Comparison of ENCODE assay signal across 10 cellular contexts in the genomic region with DNA sequence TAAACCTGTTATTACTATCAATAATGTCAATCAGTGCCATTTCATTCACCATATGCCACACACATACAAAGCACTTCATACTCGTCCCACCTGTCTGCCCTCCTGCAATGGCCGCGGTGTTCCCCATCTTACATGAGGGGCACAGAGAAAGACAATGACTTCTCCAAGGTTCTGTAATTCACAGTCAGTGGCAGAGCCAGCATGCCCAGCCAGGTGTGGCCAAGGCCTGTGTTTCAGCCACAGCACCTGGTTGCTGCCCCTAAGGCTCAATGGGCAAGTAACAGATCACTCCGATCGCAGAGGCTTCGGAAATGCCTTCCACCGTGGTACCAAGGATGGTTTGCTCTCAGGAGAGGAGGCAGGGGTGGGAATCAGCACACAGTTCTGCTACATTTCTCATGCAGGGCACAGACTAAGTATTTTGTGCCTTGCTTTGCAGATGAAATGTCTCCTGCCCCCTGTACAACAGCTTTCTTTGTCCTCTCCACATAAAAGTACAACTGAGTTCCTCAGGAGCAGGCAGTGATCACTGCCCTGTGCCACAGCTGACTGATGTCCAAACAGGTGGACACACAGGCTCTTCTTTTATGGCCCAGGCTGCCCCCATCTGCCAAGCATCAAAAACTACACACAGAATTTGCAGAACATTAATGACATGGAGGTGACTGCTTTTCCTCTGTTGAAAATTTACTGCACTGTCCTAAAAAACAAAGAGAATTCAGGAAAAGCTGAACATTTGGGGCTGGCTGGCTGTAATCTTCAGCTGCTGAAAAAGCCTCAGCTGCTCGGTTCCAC. TPM values are rescaled to one million over a fixed set of nuclear protein-coding genes. Genes with fewer than 3 reads are reported as not detected.
DNase-seq lines count a peak whose midpoint lies in the region; ATAC-seq and TF ChIP-seq lines count a peak whose summit lies in the region.
"Had no signal": no experiment of that assay in that cellular context is flagged by ENCODE, and none has a peak within 500 bp of the region (broad histone marks: within the 10 kb centered on the region; RNA-seq: fewer than 3 reads in every experiment).

No MANE protein-coding gene starts in this region.

- H3K4me1 Mint-ChIP-seq in neural progenitor cell = peaks cover 18% of the 10 kb centered on the region

- H3K79me2 ChIP-seq in SK-N-SH (ENCODE audit: insufficient read depth) (peaks cover 100% of the 10 kb centered on the region), fibroblast of lung (ENCODE audit: control insufficient read depth, insufficient read depth, low read length) (peaks cover 82% of the 10 kb centered on the region), neural progenitor cell (ENCODE audit: low read depth) (peaks cover 11% of the 10 kb centered on the region)

- H3K4me2 ChIP-seq in SK-N-SH (no peak overlapping the region), fibroblast of lung (ENCODE audit: extremely low read depth, insufficient read depth, low read length) (no peak overlapping the region), neural progenitor cell (peak overlapping the region; percentile 32)

- WGBS in SK-N-SH (ENCODE audit: low lambda C conversion rate) = 89% methylated on average over 7 of the region's 8 CpGs

- H3K27me3 Mint-ChIP-seq in neural progenitor cell (ENCODE audit: insufficient read depth, low read depth) = peaks cover 7% of the 10 kb centered on the region
- H3K27me3 Mint-ChIP-seq: activated CD4-positive, alpha-beta T cell treated with anti-CD3 and anti-CD28 coated beads, Interleukin-2, amount 10 ng/mL, durations not matched to agents 24 days and 14 days had no signal

- H3K36me3 ChIP-seq in SK-N-SH (replicated peaks in 1 of 2; ENCODE audit: control insufficient read depth in 1 of 2, insufficient read depth in 2 of 2, low read length in 1 of 2) (peaks cover 0 to 45% of the 10 kb centered on the region in 2 experiments), fibroblast of lung (ENCODE audit: control insufficient read depth, insufficient read depth, low read length) (no peaks in the 10 kb centered on the region), neural progenitor cell (no peaks in the 10 kb centered on the region)

- no peak for ATAC-seq in HG03045 (IDR thresholded peaks at IDR 0.05; ENCODE audit: unreplicated experiment)
- ATAC-seq in GM19324 (IDR thresholded peaks at IDR 0.05; ENCODE audit: low FRiP score, unreplicated experiment) = no peak
- no peak for ATAC-seq in HG03175 (IDR thresholded peaks at IDR 0.05; ENCODE audit: unreplicated experiment)

- peak overlapping the region; percentile 23 to 66; a peak in 3 of 4 replicates for H3K27ac ChIP-seq in SK-N-SH (ENCODE audit: low read depth in 2 of 2, low read length in 1 of 2)
- no peak overlapping the region for H3K27ac ChIP-seq in fibroblast of lung (ENCODE audit: insufficient read depth, low read length)
- H3K27ac ChIP-seq in neural progenitor cell = no peak overlapping the region

- H3K9me3 ChIP-seq in SK-N-SH = no peaks in the 10 kb centered on the region
- no peaks in the 10 kb centered on the region for H3K9me3 ChIP-seq in fibroblast of lung (ENCODE audit: control insufficient read depth, insufficient read depth, low read depth, low read length)
- H3K9me3 ChIP-seq in neural progenitor cell (ENCODE audit: low read depth) = no peaks in the 10 kb centered on the region

- CTCF ChIA-PET in SK-N-SH (lab: Yijun Ruan, JAX) = interaction anchor here (0.6 to 11.3 kb wide), 51 partner anchors 9 to 182 kb away, joined by 3 to 231 read pairs (median 4); a partner anchor contains a TSS

- H3K27ac Mint-ChIP-seq in neural progenitor cell = no peak overlapping the region
- H3K27ac Mint-ChIP-seq: activated CD4-positive, alpha-beta T cell treated with anti-CD3 and anti-CD28 coated beads, Interleukin-2, amount 10 ng/mL, durations not matched to agents 24 days and 14 days had no signal

- H2AFZ ChIP-seq in SK-N-SH (ENCODE audit: low read depth) (no peak overlapping the region), fibroblast of lung (ENCODE audit: low read length) (no peak overlapping the region), neural progenitor cell (replicated peaks) (no peak overlapping the region)

- TF ChIP-seq EP300 in SK-N-SH (IDR thresholded peaks at IDR 0.05; ENCODE audit: borderline replicate concordance in 1 of 2, low read depth in 1 of 2, low read length in 1 of 2) = no peak

- POLR2A ChIA-PET in SK-N-SH (lab: Yijun Ruan, JAX) = interaction anchor here (0.6 to 1.0 kb wide), 2 partner anchors 9 to 18 kb away, joined by 3 read pairs; no protein-coding TSS in a partner anchor

- TF ChIP-seq RAD21 in SK-N-SH (IDR thresholded peaks at IDR 0.05; ENCODE audit: low read length) = peak; percentile 88

- no peaks in the 10 kb centered on the region for H3K9me2 ChIP-seq in SK-N-SH

- H3K9me3 Mint-ChIP-seq in neural progenitor cell = peaks cover 3% of the 10 kb centered on the region
- H3K9me3 Mint-ChIP-seq: activated CD4-positive, alpha-beta T cell treated with anti-CD3 and anti-CD28 coated beads, Interleukin-2, amount 10 ng/mL, durations not matched to agents 24 days and 14 days had no signal

- H3K4me3 ChIP-seq in SK-N-SH (ENCODE audit: low read depth in 2 of 2, low read length in 1 of 2) (no peak overlapping the region), fibroblast of lung (replicated peaks in 1 of 4; ENCODE audit: control extremely low read depth in 1 of 4, insufficient read depth in 1 of 4, low read depth in 3 of 4, low read length in 4 of 4) (no peak overlapping the region), neural progenitor cell (no peak overlapping the region)

- no peak overlapping the region for H3K4me3 Mint-ChIP-seq in neural progenitor cell
- H3K4me3 Mint-ChIP-seq: activated CD4-positive, alpha-beta T cell treated with anti-CD3 and anti-CD28 coated beads, Interleukin-2, amount 10 ng/mL, durations not matched to agents 24 days and 14 days had no signal

- peaks cover 5% of the 10 kb centered on the region for H3K36me3 Mint-ChIP-seq in neural progenitor cell

- DNase-seq in EH (ENCODE audit: low read depth) = peak; percentile 53
- DNase-seq in SK-N-SH = peak; percentile 66
- DNase-seq in fibroblast of lung (ENCODE audit: low read depth in 2 of 2) = peak in 1 of 2 donors; percentile 53
- DNase-seq in neural progenitor cell (ENCODE audit: low spot score) = peak; percentile 46
- DNase-seq in NCI-H1105 treated with DMSO at 0.1 percent for 48 hours (lab: John Stamatoyannopoulos, UW) = no peak
- DNase-seq: activated CD4-positive, alpha-beta T cell treated with anti-CD3 and anti-CD28 coated beads, Interleukin-2, amount 10 ng/mL, durations not matched to agents 24 days and 14 days; effector CD8-positive, alpha-beta T cell had no signal

- H3K4me1 ChIP-seq in SK-N-SH (ENCODE audit: control insufficient read depth in 1 of 2, insufficient read depth in 2 of 2, low read depth in 1 of 2, low read length in 1 of 2) (peaks cover 24 to 25% of the 10 kb centered on the region in 2 experiments; a peak in 3 of 4 replicates), fibroblast of lung (ENCODE audit: control insufficient read depth, extremely low read depth, insufficient read depth, low read length) (peaks cover 11% of the 10 kb centered on the region), neural progenitor cell (peaks cover 9% of the 10 kb centered on the region)

- H3F3A ChIP-seq in SK-N-SH (replicated peaks; ENCODE audit: insufficient read depth) (peaks cover 31% of the 10 kb centered on the region), neural progenitor cell (ENCODE audit: low read depth) (peaks cover 3% of the 10 kb centered on the region)

- peak; percentile 50 for TF ChIP-seq CTCF in SK-N-SH (IDR thresholded peaks at IDR 0.05)
- peak; percentile 19 to 32 for TF ChIP-seq CTCF in fibroblast of lung (conservative IDR thresholded peaks at IDR 0.05 in 1 of 2, IDR thresholded peaks at IDR 0.05 in 1 of 2; ENCODE audit: low read depth in 1 of 2, low read length in 2 of 2)
- TF ChIP-seq CTCF in neural progenitor cell (IDR thresholded peaks at IDR 0.05) = peak; percentile 48

- peaks cover 100% of the 10 kb centered on the region for H4K20me1 ChIP-seq in SK-N-SH (ENCODE audit: insufficient read depth)
- H4K20me1 ChIP-seq in fibroblast of lung (ENCODE audit: control insufficient read depth, extremely low read depth, insufficient read depth, low read length) = no peaks in the 10 kb centered on the region
- H4K20me1 ChIP-seq in neural progenitor cell (ENCODE audit: low read depth) = peaks cover 15% of the 10 kb centered on the region

- H3K27me3 ChIP-seq in SK-N-SH (ENCODE audit: insufficient read depth) (no peaks in the 10 kb centered on the region), fibroblast of lung (ENCODE audit: control insufficient read depth, insufficient read depth, low read length) (no peaks in the 10 kb centered on the region), neural progenitor cell (no peaks in the 10 kb centered on the region)

- H3K9ac ChIP-seq in SK-N-SH (no peak overlapping the region), fibroblast of lung (ENCODE audit: insufficient read depth, low read length) (no peak overlapping the region), neural progenitor cell (no peak overlapping the region)

TF ChIP-seq in SK-N-SH, 30 proteins besides CTCF, POLR2A, EP300 and RAD21:
- TF ChIP-seq MXI1 (IDR thresholded peaks at IDR 0.05; ENCODE audit: low read depth, low read length) (no peak), SMC3 (IDR thresholded peaks at IDR 0.05; ENCODE audit: low read depth, low read length) (peak; percentile 70)

RNA-seq across cellular contexts. Expression of a gene that starts 10.8 kb away (rescaled TPM):
- 40.6 and 67.9 TPM in 2 replicates for polyA plus RNA-seq in SK-N-SH (2012; rRNA removed)
- 48.9 and 59.9 TPM in 2 replicates for polyA plus RNA-seq in SK-N-SH (2012; cell fraction: cytosol; rRNA removed)
- 89.8 and 105 TPM in 2 replicates for polyA plus RNA-seq in SK-N-SH (2012; cell fraction: nucleus; rRNA removed)
- total RNA-seq in fibroblast of lung = 30.1 and 34.9 TPM in 2 replicates
- polyA plus RNA-seq in fibroblast of lung = 21.8 and 24.4 TPM in 2 replicates
- 21.9 and 24.4 TPM in 2 replicates for polyA plus RNA-seq in fibroblast of lung (2012)
- polyA minus RNA-seq in fibroblast of lung (ENCODE audit: low replicate concordance) = 31.5 and 32.3 TPM in 2 replicates
- 6.7 and 8.2 TPM in 2 replicates for total RNA-seq in neural progenitor cell (ENCODE audit: low replicate concordance)

Comparison
In these comparisons a context has a peak if more than half of its experiments do, and no peak if none do; other contexts are left out.
1. H3K27ac ChIP-seq: peak in SK-N-SH (2 of 2); none in fibroblast of lung (single experiment) and neural progenitor cell (single experiment).
2. Peak in every context shown above with its lines, with median percentiles within 50 percentile points of each other: CTCF ChIP-seq.